8 cellular contexts compared by ENCODE assay signal in the genomic region with DNA sequence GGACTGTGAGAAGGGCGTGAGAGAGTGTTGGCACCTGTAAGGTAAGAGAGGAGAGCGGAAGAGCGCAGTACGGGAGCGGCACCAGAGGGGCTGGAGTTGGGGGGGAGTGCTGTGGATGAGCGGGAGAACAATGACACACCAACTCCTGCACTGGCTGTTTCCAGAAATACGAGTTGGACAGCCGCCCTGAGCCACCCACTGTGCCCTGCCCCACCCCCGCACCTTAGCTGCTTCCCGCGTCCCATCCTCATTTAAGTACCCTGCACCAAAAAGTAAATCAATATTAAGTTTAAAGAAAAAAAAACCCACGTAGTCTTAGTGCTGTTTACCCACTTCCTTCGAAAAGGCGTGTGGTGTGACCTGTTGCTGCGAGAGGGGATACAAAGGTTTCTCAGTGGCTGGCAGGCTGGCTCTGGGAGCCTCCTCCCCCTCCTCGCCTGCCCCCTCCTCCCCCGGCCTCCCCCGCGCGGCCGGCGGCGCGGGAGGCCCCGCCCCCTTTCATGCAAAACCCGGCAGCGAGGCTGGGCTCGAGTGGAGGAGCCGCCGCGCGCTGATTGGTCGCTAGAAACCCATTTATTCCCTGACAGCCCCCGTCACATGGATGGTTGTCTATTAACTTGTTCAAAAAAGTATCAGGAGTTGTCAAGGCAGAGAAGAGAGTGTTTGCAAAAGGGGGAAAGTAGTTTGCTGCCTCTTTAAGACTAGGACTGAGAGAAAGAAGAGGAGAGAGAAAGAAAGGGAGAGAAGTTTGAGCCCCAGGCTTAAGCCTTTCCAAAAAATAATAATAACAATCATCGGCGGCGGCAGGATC. TPM values are rescaled to one million over a fixed set of nuclear protein-coding genes. Genes with fewer than 3 reads are reported as not detected.
DNase-seq lines count a peak whose midpoint lies in the region; ATAC-seq and TF ChIP-seq lines count a peak whose summit lies in the region.

Gene SOX2 (plus strand): TSS at position 601 of the 811 bp plus-strand sequence. CDS start 436 bp downstream, outside the sequence.

- peak within 1 kb of the TSS; percentile 90 for H2BK12ac ChIP-seq in neuronal stem cell (ENCODE audit: low read length)

- H3K4me3 Mint-ChIP-seq in activated B cell treated with CpG ODN at 0.5 μM for 24 hours: no peak within 1 kb of the TSS

- H3K79me1 ChIP-seq in neuronal stem cell (ENCODE audit: low read depth, low read length): peaks cover 2% of the 10 kb centered on the region

- ATAC-seq in GM18867 (IDR thresholded peaks at IDR 0.05; ENCODE audit: unreplicated experiment): peak; percentile 60
- peak; percentile 34 for ATAC-seq in activated B cell treated with CpG ODN at 0.5 μM for 24 hours (ENCODE audit: low read depth)
- no peak for ATAC-seq in GM19452 (IDR thresholded peaks at IDR 0.05; ENCODE audit: unreplicated experiment)

- peak within 1 kb of the TSS; percentile 81 for H3K4me2 ChIP-seq in neuronal stem cell (ENCODE audit: insufficient read depth, low read length, poor library complexity, severe bottlenecking)

- peak within 1 kb of the TSS; percentile 94 for H3K4ac ChIP-seq in neuronal stem cell (ENCODE audit: low read length)

- peak within 1 kb of the TSS; percentile 100 for H2BK5ac ChIP-seq in neuronal stem cell (ENCODE audit: low read length)

- no peaks in the 10 kb centered on the region for H3K9me3 ChIP-seq in neuronal stem cell (replicated peaks in 1 of 2; ENCODE audit: control insufficient read depth in 2 of 2, insufficient read depth in 1 of 2, low read depth in 1 of 2, low read length in 2 of 2)

- peak within 1 kb of the TSS; percentile 79 for H2BK15ac ChIP-seq in neuronal stem cell (ENCODE audit: low read length)

- intact Hi-C loops in activated B cell treated with CpG ODN at 0.5 μM for 24 hours (cut with micrococcal nuclease): loop anchor here (10.0 kb wide), 1 partner anchor 1673 kb away; no protein-coding TSS in a partner anchor

- no peaks in the 10 kb centered on the region for H3K27me3 ChIP-seq in neuronal stem cell (ENCODE audit: control insufficient read depth in 3 of 3, insufficient read depth in 3 of 3, low read depth in 1 of 3, low read length in 3 of 3)

- peak within 1 kb of the TSS; percentile 87 for H2BK120ac ChIP-seq in neuronal stem cell (ENCODE audit: low read depth, low read length)

- H3K27me3 Mint-ChIP-seq in activated B cell treated with CpG ODN at 0.5 μM for 24 hours: peaks cover 53% of the 10 kb centered on the region

- peak within 1 kb of the TSS; percentile 99 for H3K18ac ChIP-seq in neuronal stem cell (ENCODE audit: low read length)

- peak within 1 kb of the TSS; percentile 95 for H3K27ac ChIP-seq in neuronal stem cell (replicated peaks; ENCODE audit: low read length)

- peaks cover 10% of the 10 kb centered on the region for H3K4me1 Mint-ChIP-seq in activated B cell treated with CpG ODN at 0.5 μM for 24 hours

- TF ChIP-seq CTCF in AG04449 (IDR thresholded peaks at IDR 0.05; ENCODE audit: insufficient read depth, low read length, missing control alignments): no peak
- no peak for TF ChIP-seq CTCF in activated B cell treated with CpG ODN at 0.5 μM for 24 hours (IDR thresholded peaks at IDR 0.05)

- no peak within 1 kb of the TSS for H4K8ac ChIP-seq in neuronal stem cell (ENCODE audit: low read depth, low read length)

- H3K9me3 Mint-ChIP-seq in activated B cell treated with CpG ODN at 0.5 μM for 24 hours: peaks cover 5% of the 10 kb centered on the region

- H3K4me1 ChIP-seq in neuronal stem cell (ENCODE audit: control insufficient read depth in 2 of 2, insufficient read depth in 1 of 2, low read depth in 1 of 2, low read length in 2 of 2): peaks cover 0 to 28% of the 10 kb centered on the region in 2 donors

- H3K23ac ChIP-seq in neuronal stem cell (ENCODE audit: low read depth, low read length, poor library complexity): peak within 1 kb of the TSS; percentile 96

- H3K36me3 ChIP-seq in neuronal stem cell (replicated peaks in 1 of 2; ENCODE audit: control insufficient read depth in 2 of 2, insufficient read depth in 2 of 2, low read length in 2 of 2): peaks cover 8 to 38% of the 10 kb centered on the region in 2 donors

- H3K36me3 Mint-ChIP-seq in activated B cell treated with CpG ODN at 0.5 μM for 24 hours (ENCODE audit: low read depth): no peaks in the 10 kb centered on the region

- no CpG with 5 or more reads among the region's 37 CpGs for WGBS in neuronal stem cell (ENCODE audit: extremely low coverage in 2 of 2, insufficient read length in 2 of 2, insufficient replicate concordance in 1 of 2), 2 donors

- peak within 1 kb of the TSS; percentile 94 for H2AK5ac ChIP-seq in neuronal stem cell (ENCODE audit: low read depth, low read length)

- H3K9ac ChIP-seq in neuronal stem cell (ENCODE audit: low read depth, low read length, poor library complexity): peak within 1 kb of the TSS; percentile 100

- CTCF ChIA-PET in AG04449 (lab: Yijun Ruan, JAX): interaction anchor here (0.6 to 2.2 kb wide), 5 partner anchors 9 to 972 kb away, joined by 3 to 10 read pairs (median 4); no protein-coding TSS in a partner anchor
- CTCF ChIA-PET in activated B cell treated with CpG ODN at 0.5 μM for 24 hours (lab: Charles Lee): interaction anchor here (1.0 kb wide), 1 partner anchor 972 kb away, joined by 3 read pairs; no protein-coding TSS in a partner anchor

- H3K14ac ChIP-seq in neuronal stem cell (ENCODE audit: low read length): peak within 1 kb of the TSS; percentile 99

- H4K91ac ChIP-seq in neuronal stem cell (ENCODE audit: low read depth, low read length, poor library complexity): no peak within 1 kb of the TSS

- H3K4me3 ChIP-seq in AG04449 (ENCODE audit: low read depth, low read length): peak within 1 kb of the TSS; percentile 43
- peak within 1 kb of the TSS; percentile 95 to 98 for H3K4me3 ChIP-seq in neuronal stem cell (ENCODE audit: low read length in 2 of 2)

- DNase-seq in AG04449 (ENCODE audit: low read depth, low spot score) (no peak), NCI-H2081 (lab: John Stamatoyannopoulos, UW) (peak; percentile 99 to 100), activated B cell treated with CpG ODN at 0.5 μM for 24 hours (no peak), foreskin melanocyte (peak; percentile 62), neuronal stem cell (ENCODE audit: low spot score) (peak; percentile 95), NOMO-1 treated with DMSO at 0.1 percent for 48 hours (lab: John Stamatoyannopoulos, UW; ENCODE audit: unreplicated experiment) (no peak)

- no peak within 1 kb of the TSS for H3K27ac Mint-ChIP-seq in activated B cell treated with CpG ODN at 0.5 μM for 24 hours

- H2AFZ ChIP-seq in neuronal stem cell (ENCODE audit: low read length): peak within 1 kb of the TSS; percentile 55

- POLR2A ChIA-PET in AG04449 (lab: Yijun Ruan, JAX): no interaction called here
- POLR2A ChIA-PET in activated B cell treated with CpG ODN at 0.5 μM for 24 hours (lab: Charles Lee): no interaction called here

RNA-seq across cellular contexts. Expression of gene SOX2, which starts in this region (rescaled TPM):
- not detected in 2 replicates for total RNA-seq in activated B cell treated with CpG ODN at 0.5 μM for 24 hours
- 589 TPM for polyA plus RNA-seq in neuronal stem cell (2013, experiment 1 of 2)
- polyA plus RNA-seq in neuronal stem cell (2013, experiment 2 of 2): 620 TPM

Comparison
In these comparisons a context has a peak if more than half of its experiments do, and no peak if none do; other contexts are left out.
1. Peak in ATAC-seq in activated B cell treated with CpG ODN at 0.5 μM for 24 hours; RNA of the gene not detected or under 1 TPM.
2. DNase-seq: peak in NCI-H2081 (2 of 2), foreskin melanocyte (single experiment) and neuronal stem cell (single experiment); none in AG04449 (single experiment), activated B cell treated with CpG ODN at 0.5 μM for 24 hours (single experiment) and NOMO-1 treated with DMSO at 0.1 percent for 48 hours (single experiment).